12 cellular contexts compared by ENCODE assay signal in genomic region chr2:63785096-63785495, GRCh38. TPM values are rescaled to one million over a fixed set of nuclear protein-coding genes. Genes with fewer than 3 reads are reported as not detected.
DNase-seq lines count a peak whose midpoint lies in the region; ATAC-seq and TF ChIP-seq lines count a peak whose summit lies in the region.
"Had no signal": no experiment of that assay in that cellular context is flagged by ENCODE, and none has a peak within 500 bp of the region (broad histone marks: within the 10 kb centered on the region; RNA-seq: fewer than 3 reads in every experiment).

No MANE protein-coding gene starts in this region.

- no CpG with 5 or more reads among the region's 1 CpG for WGBS in endodermal cell (ENCODE audit: insufficient coverage in 1 of 2, insufficient read length in 1 of 2), 2 experiments
- 68 to 83% (median 76%) methylated on average over 1 of the region's 1 CpG for WGBS in heart left ventricle, 4 donors

- H3F3A ChIP-seq in GM23338 (replicated peaks; ENCODE audit: low read depth) (no peaks in the 10 kb centered on the region), Loucy (ENCODE audit: low read depth) (no peaks in the 10 kb centered on the region)

- H3K4me2 ChIP-seq in GM23338 (peak overlapping the region; percentile 7), Loucy (ENCODE audit: low read depth, low read length, poor library complexity, severe bottlenecking) (no peak overlapping the region)
- H3K4me2 ChIP-seq: BLaER1 treated with 17β-estradiol and CSF1 and Interleukin-3, amounts not matched to agents 10 nM and 100 nM had no signal

- H3K9me3 ChIP-seq in Loucy (ENCODE audit: insufficient read depth, low read depth, low read length), result no peaks in the 10 kb centered on the region
- H3K9me3 ChIP-seq in endodermal cell (ENCODE audit: control insufficient read depth, low read length), result no peaks in the 10 kb centered on the region
- no peaks in the 10 kb centered on the region for H3K9me3 ChIP-seq in heart left ventricle
- H3K9me3 ChIP-seq: BLaER1 treated with 17β-estradiol and CSF1 and Interleukin-3, amounts not matched to agents 10 nM and 100 nM had no signal

- no peaks in the 10 kb centered on the region for H3K9me3 Mint-ChIP-seq in GM23338
- no peaks in the 10 kb centered on the region for H3K9me3 Mint-ChIP-seq in endodermal cell
- H3K9me3 Mint-ChIP-seq in mesothelial cell of epicardium, result no peaks in the 10 kb centered on the region
- H3K9me3 Mint-ChIP-seq in activated CD8-positive, alpha-beta T cell treated with anti-CD3 and anti-CD28 coated beads for 36 hours, result no peaks in the 10 kb centered on the region
- H3K9me3 Mint-ChIP-seq: CD4-positive, CD25-positive, alpha-beta regulatory T cell; IgD-negative memory B cell had no signal

- CTCF ChIA-PET in activated CD8-positive, alpha-beta T cell treated with anti-CD3 and anti-CD28 coated beads for 36 hours (lab: Charles Lee), result no interaction called here

- ATAC-seq in GM23338, result peak; percentile 81
- ATAC-seq in heart left ventricle, result no peak
- no peak for ATAC-seq in activated CD8-positive, alpha-beta T cell treated with anti-CD3 and anti-CD28 coated beads for 36 hours
- ATAC-seq in HG02610 (IDR thresholded peaks at IDR 0.05; ENCODE audit: unreplicated experiment), result no peak

- TF ChIP-seq POLR2A in heart left ventricle (IDR thresholded peaks at IDR 0.05), result no peak

- intact Hi-C loops in heart left ventricle (cut with DNase I), result no loop called here
- intact Hi-C loops in activated CD8-positive, alpha-beta T cell treated with anti-CD3 and anti-CD28 coated beads for 36 hours (cut with micrococcal nuclease), result no loop called here

- H3K27me3 ChIP-seq in GM23338 (ENCODE audit: insufficient read depth) (no peaks in the 10 kb centered on the region), Loucy (ENCODE audit: insufficient read depth, low read length, poor library complexity, severe bottlenecking) (no peaks in the 10 kb centered on the region), endodermal cell (ENCODE audit: control insufficient read depth, insufficient read depth, low read length, poor library complexity, severe bottlenecking) (no peaks in the 10 kb centered on the region), heart left ventricle (no peaks in the 10 kb centered on the region)
- H3K27me3 ChIP-seq: BLaER1 treated with 17β-estradiol and CSF1 and Interleukin-3, amounts not matched to agents 10 nM and 100 nM had no signal

- H3K36me3 Mint-ChIP-seq in GM23338 (ENCODE audit: low read depth) (no peaks in the 10 kb centered on the region; the same call in 2 of the 3 replicates), endodermal cell (ENCODE audit: low read depth) (no peaks in the 10 kb centered on the region), mesothelial cell of epicardium (no peaks in the 10 kb centered on the region)
- no peaks in the 10 kb centered on the region for H3K36me3 Mint-ChIP-seq in activated CD8-positive, alpha-beta T cell treated with anti-CD3 and anti-CD28 coated beads for 36 hours (ENCODE audit: low read depth)
- H3K36me3 Mint-ChIP-seq: CD4-positive, CD25-positive, alpha-beta regulatory T cell; IgD-negative memory B cell had no signal

- H3K27ac ChIP-seq in GM23338 (ENCODE audit: low read depth) (no peak overlapping the region), endodermal cell (ENCODE audit: low read depth, low read length) (no peak overlapping the region), heart left ventricle (no peak overlapping the region)
- H3K27ac ChIP-seq: BLaER1 treated with 17β-estradiol and CSF1 and Interleukin-3, amounts not matched to agents 10 nM and 100 nM had no signal

- H3K9ac ChIP-seq in Loucy (ENCODE audit: low read depth, low read length, poor library complexity, severe bottlenecking) (no peak overlapping the region), endodermal cell (ENCODE audit: extremely low read depth, low read length, poor library complexity, severe bottlenecking) (no peak overlapping the region)
- H3K9ac ChIP-seq: BLaER1 treated with 17β-estradiol and CSF1 and Interleukin-3, amounts not matched to agents 10 nM and 100 nM had no signal

- H3K4me3 ChIP-seq in GM23338 (no peak overlapping the region), Loucy (ENCODE audit: low read length, poor library complexity, severe bottlenecking) (no peak overlapping the region), endodermal cell (ENCODE audit: low read length) (no peak overlapping the region), heart left ventricle (no peak overlapping the region)
- H3K4me3 ChIP-seq: BLaER1 treated with 17β-estradiol and CSF1 and Interleukin-3, amounts not matched to agents 10 nM and 100 nM had no signal

- TF ChIP-seq CTCF in GM23338 (conservative IDR thresholded peaks at IDR 0.05; ENCODE audit: low read depth in 2 of 2) (no peak), Loucy (conservative IDR thresholded peaks at IDR 0.05; ENCODE audit: low read length) (no peak), endodermal cell (conservative IDR thresholded peaks at IDR 0.05) (no peak), mesothelial cell of epicardium (IDR thresholded peaks at IDR 0.05; ENCODE audit: unreplicated experiment) (no peak), heart left ventricle (IDR thresholded peaks at IDR 0.05) (no peak)
- TF ChIP-seq CTCF in activated CD8-positive, alpha-beta T cell treated with anti-CD3 and anti-CD28 coated beads for 36 hours (IDR thresholded peaks at IDR 0.05), result no peak

- H3K27ac Mint-ChIP-seq in GM23338 (peak overlapping the region; percentile 93), endodermal cell (peak overlapping the region; percentile 38), mesothelial cell of epicardium (peak overlapping the region; percentile 19)
- H3K27ac Mint-ChIP-seq in activated CD8-positive, alpha-beta T cell treated with anti-CD3 and anti-CD28 coated beads for 36 hours, result no peak overlapping the region
- H3K27ac Mint-ChIP-seq: IgD-negative memory B cell had no signal

- H3K36me3 ChIP-seq in GM23338 (ENCODE audit: insufficient read depth), result no peaks in the 10 kb centered on the region
- no peaks in the 10 kb centered on the region for H3K36me3 ChIP-seq in Loucy (ENCODE audit: insufficient read depth, low read length)
- no peaks in the 10 kb centered on the region for H3K36me3 ChIP-seq in endodermal cell (ENCODE audit: control insufficient read depth, insufficient read depth, low read length)
- H3K36me3 ChIP-seq in heart left ventricle, result no peaks in the 10 kb centered on the region
- H3K36me3 ChIP-seq: BLaER1 treated with 17β-estradiol and CSF1 and Interleukin-3, amounts not matched to agents 10 nM and 100 nM had no signal

- H3K79me2 ChIP-seq in GM23338 (replicated peaks; ENCODE audit: insufficient read depth), result no peaks in the 10 kb centered on the region
- no peaks in the 10 kb centered on the region for H3K79me2 ChIP-seq in Loucy (ENCODE audit: insufficient read depth, low read length)

- H3K4me1 ChIP-seq in GM23338 (ENCODE audit: insufficient read depth), result peaks cover 48% of the 10 kb centered on the region
- H3K4me1 ChIP-seq in Loucy (ENCODE audit: insufficient read depth, low read length, poor library complexity, severe bottlenecking), result no peaks in the 10 kb centered on the region
- H3K4me1 ChIP-seq in endodermal cell (ENCODE audit: control insufficient read depth, insufficient read depth, low read length), result no peaks in the 10 kb centered on the region
- peaks cover 0 to 21% (median 0%) of the 10 kb centered on the region in 12 donors for H3K4me1 ChIP-seq in heart left ventricle
- H3K4me1 ChIP-seq: BLaER1 treated with 17β-estradiol and CSF1 and Interleukin-3, amounts not matched to agents 10 nM and 100 nM had no signal

- H2AFZ ChIP-seq in GM23338 (no peak overlapping the region), Loucy (ENCODE audit: low read length) (0 out of 2 replicates have a peak overlapping the region, but pooled peaks have one; percentile 8)

- POLR2A ChIA-PET in activated CD8-positive, alpha-beta T cell treated with anti-CD3 and anti-CD28 coated beads for 36 hours (lab: Charles Lee), result no interaction called here

- peak; percentile 33 for DNase-seq in GM23338 (ENCODE audit: low spot score)
- DNase-seq in endodermal cell, result no peak
- DNase-seq in mesothelial cell of epicardium (ENCODE audit: low spot score in 2 of 2, unreplicated experiment in 2 of 2), result no peak
- DNase-seq in heart left ventricle, result no peak
- DNase-seq in DMS114 treated with DMSO at 0.1 percent for 48 hours (lab: John Stamatoyannopoulos, UW; ENCODE audit: unreplicated experiment), result no peak
- DNase-seq in activated CD8-positive, alpha-beta T cell treated with anti-CD3 and anti-CD28 coated beads for 36 hours, result no peak
- DNase-seq: ACHN; CD4-positive, CD25-positive, alpha-beta regulatory T cell had no signal

- H3K4me1 Mint-ChIP-seq in GM23338 (peaks cover 45% of the 10 kb centered on the region), endodermal cell (peaks cover 11% of the 10 kb centered on the region), mesothelial cell of epicardium (peaks cover 32% of the 10 kb centered on the region)
- peaks cover 1% of the 10 kb centered on the region for H3K4me1 Mint-ChIP-seq in activated CD8-positive, alpha-beta T cell treated with anti-CD3 and anti-CD28 coated beads for 36 hours (ENCODE audit: low read depth)
- H3K4me1 Mint-ChIP-seq: CD4-positive, CD25-positive, alpha-beta regulatory T cell had no signal

- H3K9me2 ChIP-seq in GM23338 (ENCODE audit: insufficient read depth) (no peaks in the 10 kb centered on the region), Loucy (replicated peaks; ENCODE audit: low read depth, low read length) (no peaks in the 10 kb centered on the region)

- H4K20me1 ChIP-seq in GM23338 (replicated peaks; ENCODE audit: insufficient read depth), result no peaks in the 10 kb centered on the region
- no peaks in the 10 kb centered on the region for H4K20me1 ChIP-seq in Loucy (ENCODE audit: insufficient read depth, low read length, poor library complexity, severe bottlenecking)
- H4K20me1 ChIP-seq: BLaER1 treated with 17β-estradiol and CSF1 and Interleukin-3, amounts not matched to agents 10 nM and 100 nM had no signal

- H3K4me3 Mint-ChIP-seq in GM23338 (no peak overlapping the region), endodermal cell (no peak overlapping the region), mesothelial cell of epicardium (no peak overlapping the region)
- no peak overlapping the region for H3K4me3 Mint-ChIP-seq in activated CD8-positive, alpha-beta T cell treated with anti-CD3 and anti-CD28 coated beads for 36 hours
- H3K4me3 Mint-ChIP-seq: CD4-positive, CD25-positive, alpha-beta regulatory T cell; IgD-negative memory B cell had no signal

- H3K27me3 Mint-ChIP-seq in GM23338 (ENCODE audit: insufficient read depth, low read depth, poor library complexity) (peaks cover 1% of the 10 kb centered on the region), endodermal cell (ENCODE audit: insufficient read depth) (no peaks in the 10 kb centered on the region), mesothelial cell of epicardium (ENCODE audit: low read depth) (no peaks in the 10 kb centered on the region)
- H3K27me3 Mint-ChIP-seq in activated CD8-positive, alpha-beta T cell treated with anti-CD3 and anti-CD28 coated beads for 36 hours, result no peaks in the 10 kb centered on the region

RNA-seq across cellular contexts. Expression of gene UGP2, which starts 56.6 kb away (rescaled TPM):
- 742 and 744 TPM in 2 replicates for total RNA-seq in GM23338 (2014; rRNA removed; shearing (Covaris generic))
- polyA plus RNA-seq in GM23338 (2016; fragmentation: Nextera tagmentation; extraction: Ambion mirVana), result 906 and 943 TPM in 2 replicates
- 100 to 1,000 TPM; 104 to 136 TPM for total RNA-seq in endodermal cell
- 118 TPM for polyA plus RNA-seq in endodermal cell (2013, experiment 1 of 2)
- polyA plus RNA-seq in endodermal cell (2013, experiment 2 of 2), result 86.8 TPM
- 92.6 to 99.1 TPM (median 96.7 TPM) in 3 replicates for total RNA-seq in mesothelial cell of epicardium
- 100 to 1,000 TPM; 175 to 972 (median 331) TPM for total RNA-seq in heart left ventricle
- 1,000 to 10,000 TPM in 1 of 2 donors, 100 to 1,000 TPM in 1; 206 to 1,308 TPM for polyA plus RNA-seq in heart left ventricle
- total RNA-seq in activated CD8-positive, alpha-beta T cell treated with anti-CD3 and anti-CD28 coated beads for 36 hours, result 10 to 100 TPM; 81.4 to 83.7 TPM
